ENCODE assay signal across 28 cellular contexts in genomic region chr3:77539014-77539413, GRCh38.
"Had no signal": no experiment of that assay in that cellular context is flagged by ENCODE, and none has a peak within 500 bp of the region (broad histone marks: within the 10 kb centered on the region; RNA-seq: fewer than 3 reads in every experiment).

No MANE protein-coding gene starts in this region.

- H3K4me1 ChIP-seq: left ventricle myocardium inferior, suprapubic skin, tibial nerve, uterus had no signal

- H3K27ac ChIP-seq: left ventricle myocardium inferior, ovary, skin epidermis, suprapubic skin, thoracic aorta, tibial nerve, uterus had no signal

- H3K27ac Mint-ChIP-seq: immature natural killer cell; mesothelial cell of epicardium; naive B cell; natural killer cell; nephron progenitor cell; stimulated activated effector memory CD8-positive, alpha-beta T cell treated with anti-CD3 and anti-CD28 coated beads, Interleukin-12 subunit alpha, Interleukin-12 subunit beta, amount 100 ng/mL, for 72 hours; stimulated activated naive CD8-positive, alpha-beta T cell treated with anti-CD3 and anti-CD28 coated beads, Interleukin-15, Interleukin-2, amounts not matched to agents 100 ng/mL and 50 ng/mL, for 24 hours; type B pancreatic cell had no signal

- H3K36me3 Mint-ChIP-seq: immature natural killer cell; naive B cell; natural killer cell; stimulated activated effector memory CD8-positive, alpha-beta T cell treated with anti-CD3 and anti-CD28 coated beads, Interleukin-12 subunit alpha, Interleukin-12 subunit beta, amount 100 ng/mL, for 72 hours had no signal

- H3K36me3 ChIP-seq: left ventricle myocardium inferior, ovary, suprapubic skin, thoracic aorta, tibial nerve, uterus had no signal

- DNase-seq: hypothalamus; immature natural killer cell; kidney; left ventricle myocardium inferior; mesendoderm; naive B cell; natural killer cell; nephron progenitor cell; ovary; retina; stimulated activated CD4-positive, alpha-beta T cell treated with anti-CD3 and anti-CD28 coated beads, Interleukin-12 subunit alpha, Interleukin-12 subunit beta, amount 100 ng/mL, for 4 hours; stimulated activated CD4-positive, alpha-beta T cell treated with anti-CD3 and anti-CD28 coated beads, Interleukin-15, amount 100 ng/mL, for 24 hours; stimulated activated CD4-positive, alpha-beta T cell treated with anti-CD3 and anti-CD28 coated beads, Interleukin-2, amount 100 ng/mL, for 24 hours; stimulated activated CD4-positive, alpha-beta T cell treated with anti-CD3 and anti-CD28 coated beads, Interleukin-4, amount 100 ng/mL, for 1 hour; stimulated activated naive CD4-positive, alpha-beta T cell; uterus had no signal

- H3K27me3 Mint-ChIP-seq: naive B cell; progenitor cell of endocrine pancreas; stimulated activated naive CD8-positive, alpha-beta T cell treated with anti-CD3 and anti-CD28 coated beads, Interleukin-15, Interleukin-2, amounts not matched to agents 100 ng/mL and 50 ng/mL, for 24 hours; type B pancreatic cell had no signal

- H3K4me3 ChIP-seq: left ventricle myocardium inferior, lung, ovary, skin epidermis, suprapubic skin, thoracic aorta, tibial nerve, uterus had no signal

- H3K9me3 ChIP-seq: ovary, suprapubic skin, thoracic aorta, tibial nerve, uterus had no signal

- H3K4me3 Mint-ChIP-seq: immature natural killer cell; mesothelial cell of epicardium; naive B cell; natural killer cell; nephron progenitor cell; stimulated activated effector memory CD8-positive, alpha-beta T cell treated with anti-CD3 and anti-CD28 coated beads, Interleukin-12 subunit alpha, Interleukin-12 subunit beta, amount 100 ng/mL, for 72 hours; stimulated activated naive CD8-positive, alpha-beta T cell treated with anti-CD3 and anti-CD28 coated beads, Interleukin-15, Interleukin-2, amounts not matched to agents 100 ng/mL and 50 ng/mL, for 24 hours; type B pancreatic cell had no signal

- H3K4me1 Mint-ChIP-seq: immature natural killer cell; naive B cell; natural killer cell; stimulated activated effector memory CD8-positive, alpha-beta T cell treated with anti-CD3 and anti-CD28 coated beads, Interleukin-12 subunit alpha, Interleukin-12 subunit beta, amount 100 ng/mL, for 72 hours had no signal

- H3K27me3 ChIP-seq: ovary, suprapubic skin, tibial nerve, uterus had no signal

- ATAC-seq: natural killer cell; right cardiac atrium; sciatic nerve; stimulated activated effector memory CD8-positive, alpha-beta T cell treated with anti-CD3 and anti-CD28 coated beads, Interleukin-12 subunit alpha, Interleukin-12 subunit beta, amount 100 ng/mL, for 72 hours had no signal
